Comparison of ENCODE assay signal across 8 cellular contexts in the genomic region with DNA sequence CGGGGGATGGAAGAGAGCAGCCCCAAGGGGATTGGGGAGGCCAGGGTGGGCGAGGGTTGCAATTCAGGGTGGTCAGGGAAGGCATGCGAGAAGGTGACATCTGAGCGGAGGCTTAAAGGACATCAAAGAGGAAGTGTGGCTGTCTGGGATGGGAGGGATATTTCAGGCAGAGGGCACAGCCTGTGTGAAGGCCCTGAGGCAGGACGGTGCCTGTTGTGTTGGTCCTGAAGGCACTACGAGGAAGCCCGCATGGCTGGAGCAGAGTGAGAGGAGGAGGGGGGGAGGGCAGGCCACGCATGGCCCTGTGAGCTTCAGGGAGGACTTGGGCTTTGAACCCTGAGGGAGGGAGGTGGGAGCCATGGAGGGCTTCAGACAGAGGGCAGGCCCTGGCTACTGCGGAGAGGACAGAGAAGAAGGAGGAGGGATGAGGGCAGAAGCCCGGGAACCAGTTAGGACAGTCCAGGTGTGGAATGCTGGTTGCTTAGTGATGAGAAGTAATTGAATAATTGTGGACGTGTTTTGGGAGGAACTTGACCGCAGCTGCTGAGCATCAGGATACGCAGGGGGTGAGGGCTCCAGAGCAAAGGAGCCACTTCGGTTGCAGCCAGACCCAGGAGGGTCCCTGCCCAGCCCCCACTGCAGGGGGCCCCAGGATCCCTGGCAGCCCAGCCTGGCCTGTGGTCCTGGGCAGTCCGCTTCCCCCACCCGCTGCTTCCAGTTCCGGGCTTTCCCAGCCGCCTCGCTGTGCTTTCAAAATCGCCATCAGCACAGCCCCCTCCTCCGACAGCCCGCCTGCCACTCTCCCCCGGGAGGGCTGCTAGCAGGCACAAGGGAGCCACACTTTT. TPM values are rescaled to one million over a fixed set of nuclear protein-coding genes. Genes with fewer than 3 reads are reported as not detected.
A peak's percentile ranks its signal among the peaks of the same experiment; 100 is the strongest.
DNase-seq lines count a peak whose midpoint lies in the region; ATAC-seq, FAIRE-seq and TF ChIP-seq lines count a peak whose summit lies in the region.

No MANE protein-coding gene starts in this region.

- H4K20me1 ChIP-seq in HepG2 (ENCODE audit: insufficient read depth, low read length): no peaks in the 10 kb centered on the region

- H3K9me3 ChIP-seq in HepG2 (ENCODE audit: low read length) (no peaks in the 10 kb centered on the region), thymus (ENCODE audit: control insufficient read depth) (no peaks in the 10 kb centered on the region)

- H2AFZ ChIP-seq in HepG2 (ENCODE audit: low read length): no peak overlapping the region

- TF ChIP-seq EP300 in HepG2 (IDR thresholded peaks at IDR 0.05; ENCODE audit: low read depth in 2 of 2, low read length in 2 of 2) (no peak), HepG2 (CRISPR knock-in tag; IDR thresholded peaks at IDR 0.05; ENCODE audit: borderline replicate concordance) (0 out of 2 replicates have a peak, but pooled peaks have one; percentile 18)

- ATAC-seq in HepG2 (peak; percentile 33), HG03442 (IDR thresholded peaks at IDR 0.05; ENCODE audit: unreplicated experiment) (no peak)

- no TSS peak for BruUV-seq in HepG2 (replicated peaks; lab: Mats Ljungman, UMichigan)

- H3K27me3 ChIP-seq in HepG2 (ENCODE audit: control insufficient read depth in 1 of 2, insufficient read depth in 2 of 2, low read length in 2 of 2) (peaks cover 0 to 53% of the 10 kb centered on the region in 2 experiments; a peak in 4 of 5 replicates), thymus (ENCODE audit: control insufficient read depth, insufficient read depth) (peaks cover 21% of the 10 kb centered on the region)

- TF ChIP-seq RAD21 in HepG2 (CRISPR knock-in tag; IDR thresholded peaks at IDR 0.05): no peak

- H3K36me3 ChIP-seq in HepG2 (replicated peaks in 1 of 2; ENCODE audit: control insufficient read depth in 1 of 2, insufficient read depth in 2 of 2, low read length in 2 of 2) (no peaks in the 10 kb centered on the region), thymus (ENCODE audit: control insufficient read depth, insufficient read depth) (no peaks in the 10 kb centered on the region)

- no peak for FAIRE-seq in HepG2 (lab: Jason Lieb, UNC)

- H3K4me1 ChIP-seq in HepG2 (ENCODE audit: insufficient read depth, low read length) (peaks cover 49% of the 10 kb centered on the region), thymus (ENCODE audit: control insufficient read depth, insufficient read depth, low read length) (no peaks in the 10 kb centered on the region)

- CTCF ChIA-PET in HepG2 (lab: Yijun Ruan, JAX; ENCODE audit: low intra/inter-chr PET ratio, low total read pairs): no interaction called here

- intact Hi-C loops in HepG2 (cut with micrococcal nuclease; ENCODE audit: unreplicated experiment): no loop called here

- H3K27ac ChIP-seq in HepG2 (ENCODE audit: extremely low read length, insufficient read depth, low read length) (no peak overlapping the region), thymus (ENCODE audit: low read depth) (peak overlapping the region; percentile 57)

- 10% methylated on average over 20 of the region's 23 CpGs for WGBS in HepG2 (ENCODE audit: low lambda C conversion rate)
- 39% methylated on average over 23 of the region's 23 CpGs for WGBS in thymus

- peak; percentile 29 for DNase-seq in GM04503 (ENCODE audit: low read depth)
- peak; percentile 83 for DNase-seq in NCI-H2227 treated with DMSO at 0.1 percent for 48 hours (lab: John Stamatoyannopoulos, UW)
- peak; percentile 86 for DNase-seq in choroid plexus epithelial cell (ENCODE audit: low read depth)
- DNase-seq in HepG2 (ENCODE audit: low spot score): no peak
- DNase-seq in activated CD4-positive, alpha-beta T cell treated with anti-CD3 and anti-CD28 coated beads, Interleukin-2, amount 50 U/mL, for 4 hours: no peak
- no peak for DNase-seq in T-helper 1 cell

- no peaks in the 10 kb centered on the region for H3K79me2 ChIP-seq in HepG2 (ENCODE audit: insufficient read depth, low read length)

- H3K9ac ChIP-seq in HepG2 (ENCODE audit: insufficient read depth, low read depth, low read length): no peak overlapping the region

- H3K4me2 ChIP-seq in HepG2 (ENCODE audit: low read depth, low read length): peak overlapping the region; percentile 74

- POLR2A ChIA-PET in HepG2 (lab: Yijun Ruan, JAX): no interaction called here

- no peak for TF ChIP-seq POLR2A in HepG2 (IDR thresholded peaks at IDR 0.05; ENCODE audit: insufficient read depth in 1 of 2, low read depth in 2 of 2, low read length in 2 of 2)

- in situ Hi-C loops in HepG2 (cut with HindIII; ENCODE audit: extremely low pct_ligation_motif_present, low pct_unique_long_range_greater_than_20kb): no loop called here

- TF ChIP-seq CTCF in choroid plexus epithelial cell (conservative IDR thresholded peaks at IDR 0.05; ENCODE audit: low read depth, low read length) (no peak), HepG2 (CRISPR knock-in tag; IDR thresholded peaks at IDR 0.05) (peak; percentile 12; the same call in 1 of the 2 replicates)

- H3K4me3 ChIP-seq in choroid plexus epithelial cell (ENCODE audit: low read depth, low read length): peak overlapping the region; percentile 47
- peak overlapping the region in 2 of 3 experiments; percentile 31 to 62; a peak in 4 of 6 replicates for H3K4me3 ChIP-seq in HepG2 (replicated peaks in 1 of 3; ENCODE audit: insufficient read depth in 1 of 3, low read depth in 2 of 3, low read length in 3 of 3)
- H3K4me3 ChIP-seq in thymus (ENCODE audit: low read length): no peak overlapping the region

RNA-seq across cellular contexts. Expression of a gene that starts 6.2 kb away (rescaled TPM):
- total RNA-seq in HepG2 (2016; rRNA removed; fragmentation: Illumina TruSeq; extraction: Trizol): 0.24 and 0.28 TPM in 2 replicates
- not detected in 2 replicates for total RNA-seq in HepG2 (2016; cell fraction: cytosol; rRNA removed; fragmentation: Illumina TruSeq; extraction: Trizol; ENCODE audit: low read depth)
- 0.06 TPM in 1 of 2 replicates, not detected in the other for total RNA-seq in HepG2 (2016; cell fraction: insoluble cytoplasmic fraction; rRNA removed; fragmentation: Illumina TruSeq; extraction: Trizol)
- not detected in 2 replicates for total RNA-seq in HepG2 (2016; cell fraction: membrane; rRNA removed; fragmentation: Illumina TruSeq; extraction: Trizol)
- total RNA-seq in HepG2 (2016; cell fraction: nucleus; rRNA removed; fragmentation: Illumina TruSeq; extraction: Trizol): not detected in 2 replicates
- polyA plus RNA-seq in HepG2 (2011; rRNA removed) (5.5 and 6.4 TPM in 2 replicates), thymus (4.9 TPM)
- 4.2 TPM in 2 replicates for polyA plus RNA-seq in HepG2 (2011; cell fraction: cytosol; rRNA removed)
- 18.3 and 20.1 TPM in 2 replicates for polyA plus RNA-seq in HepG2 (2011; cell fraction: nucleus; rRNA removed)
- 1.5 and 1.9 TPM in 2 replicates for polyA plus RNA-seq in HepG2 (2012)
- 0.19 and 0.32 TPM in 2 replicates for polyA plus RNA-seq in HepG2 (2016; cell fraction: cytosol; fragmentation: Illumina TruSeq; extraction: Trizol; ENCODE audit: low read depth)
- not detected in 2 replicates for polyA plus RNA-seq in HepG2 (2016; cell fraction: insoluble cytoplasmic fraction; fragmentation: Illumina TruSeq; extraction: Trizol; ENCODE audit: low read depth)
- not detected in 2 replicates for polyA plus RNA-seq in HepG2 (2016; cell fraction: membrane; fragmentation: Illumina TruSeq; extraction: Trizol; ENCODE audit: low read depth)
- 1.00 TPM in 1 of 2 replicates, not detected in the other for polyA plus RNA-seq in HepG2 (2016; cell fraction: nucleus; fragmentation: Illumina TruSeq; extraction: Trizol; ENCODE audit: insufficient read depth, low read depth)
- 4.2 and 4.9 TPM in 2 replicates for polyA minus RNA-seq in HepG2 (2011; rRNA and poly(A)+ RNA removed; ENCODE audit: low replicate concordance)
- polyA minus RNA-seq in HepG2 (2011; cell fraction: cytosol; rRNA and poly(A)+ RNA removed): 2.4 TPM in 1 of 2 replicates, not detected in the other
- 3.2 and 5.0 TPM in 2 replicates for polyA minus RNA-seq in HepG2 (2011; cell fraction: nucleus; rRNA and poly(A)+ RNA removed)

RNA-seq across cellular contexts. Expression of a gene that starts 38.8 kb away (rescaled TPM):
- total RNA-seq in HepG2 (2016; rRNA removed; fragmentation: Illumina TruSeq; extraction: Trizol): 11.5 and 12.6 TPM in 2 replicates
- 2.9 and 3.5 TPM in 2 replicates for total RNA-seq in HepG2 (2016; cell fraction: cytosol; rRNA removed; fragmentation: Illumina TruSeq; extraction: Trizol; ENCODE audit: low read depth)
- 10.1 and 13.6 TPM in 2 replicates for total RNA-seq in HepG2 (2016; cell fraction: insoluble cytoplasmic fraction; rRNA removed; fragmentation: Illumina TruSeq; extraction: Trizol)
- total RNA-seq in HepG2 (2016; cell fraction: membrane; rRNA removed; fragmentation: Illumina TruSeq; extraction: Trizol): 7.1 and 7.2 TPM in 2 replicates
- total RNA-seq in HepG2 (2016; cell fraction: nucleus; rRNA removed; fragmentation: Illumina TruSeq; extraction: Trizol): 8.2 and 9.0 TPM in 2 replicates
- polyA plus RNA-seq in HepG2 (2011; rRNA removed) (7.1 and 7.8 TPM in 2 replicates), thymus (4.6 TPM)
- 3.6 and 5.6 TPM in 2 replicates for polyA plus RNA-seq in HepG2 (2011; cell fraction: cytosol; rRNA removed)
- 5.3 and 7.8 TPM in 2 replicates for polyA plus RNA-seq in HepG2 (2011; cell fraction: nucleus; rRNA removed)
- polyA plus RNA-seq in HepG2 (2012): 5.3 and 5.9 TPM in 2 replicates
- 0.84 and 1.0 TPM in 2 replicates for polyA plus RNA-seq in HepG2 (2016; cell fraction: cytosol; fragmentation: Illumina TruSeq; extraction: Trizol; ENCODE audit: low read depth)
- polyA plus RNA-seq in HepG2 (2016; cell fraction: insoluble cytoplasmic fraction; fragmentation: Illumina TruSeq; extraction: Trizol; ENCODE audit: low read depth): 9.3 and 9.6 TPM in 2 replicates
- polyA plus RNA-seq in HepG2 (2016; cell fraction: membrane; fragmentation: Illumina TruSeq; extraction: Trizol; ENCODE audit: low read depth): 2.7 and 2.9 TPM in 2 replicates
- polyA plus RNA-seq in HepG2 (2016; cell fraction: nucleus; fragmentation: Illumina TruSeq; extraction: Trizol; ENCODE audit: insufficient read depth, low read depth): 14.6 and 16.9 TPM in 2 replicates
- polyA minus RNA-seq in HepG2 (2011; rRNA and poly(A)+ RNA removed; ENCODE audit: low replicate concordance): 6.2 and 7.9 TPM in 2 replicates
- polyA minus RNA-seq in HepG2 (2011; cell fraction: cytosol; rRNA and poly(A)+ RNA removed): 2.5 and 5.3 TPM in 2 replicates
- polyA minus RNA-seq in HepG2 (2011; cell fraction: nucleus; rRNA and poly(A)+ RNA removed): 5.7 and 10.9 TPM in 2 replicates

RNA-seq across cellular contexts. Expression of a gene that starts 45.5 kb away (rescaled TPM):
- 0.07 TPM in 1 of 2 replicates, not detected in the other for total RNA-seq in HepG2 (2016; rRNA removed; fragmentation: Illumina TruSeq; extraction: Trizol)
- total RNA-seq in HepG2 (2016; cell fraction: cytosol; rRNA removed; fragmentation: Illumina TruSeq; extraction: Trizol; ENCODE audit: low read depth): not detected in 2 replicates
- total RNA-seq in HepG2 (2016; cell fraction: insoluble cytoplasmic fraction; rRNA removed; fragmentation: Illumina TruSeq; extraction: Trizol): not detected in 2 replicates
- total RNA-seq in HepG2 (2016; cell fraction: membrane; rRNA removed; fragmentation: Illumina TruSeq; extraction: Trizol): 0.14 and 0.15 TPM in 2 replicates
- not detected in 2 replicates for total RNA-seq in HepG2 (2016; cell fraction: nucleus; rRNA removed; fragmentation: Illumina TruSeq; extraction: Trizol)
- polyA plus RNA-seq in HepG2 (2011; rRNA removed) (0.72 and 0.81 TPM in 2 replicates), thymus (16.8 TPM)
- polyA plus RNA-seq in HepG2 (2011; cell fraction: cytosol; rRNA removed): 0.21 and 0.25 TPM in 2 replicates
- 1.8 and 1.9 TPM in 2 replicates for polyA plus RNA-seq in HepG2 (2011; cell fraction: nucleus; rRNA removed)
- polyA plus RNA-seq in HepG2 (2012): 0.67 and 0.75 TPM in 2 replicates
- polyA plus RNA-seq in HepG2 (2016; cell fraction: cytosol; fragmentation: Illumina TruSeq; extraction: Trizol; ENCODE audit: low read depth): 0.19 and 0.40 TPM in 2 replicates
- polyA plus RNA-seq in HepG2 (2016; cell fraction: insoluble cytoplasmic fraction; fragmentation: Illumina TruSeq; extraction: Trizol; ENCODE audit: low read depth): 0.13 TPM in 1 of 2 replicates, not detected in the other
- 0.23 and 0.82 TPM in 2 replicates for polyA plus RNA-seq in HepG2 (2016; cell fraction: membrane; fragmentation: Illumina TruSeq; extraction: Trizol; ENCODE audit: low read depth)
- 0.56 TPM in 1 of 2 replicates, not detected in the other for polyA plus RNA-seq in HepG2 (2016; cell fraction: nucleus; fragmentation: Illumina TruSeq; extraction: Trizol; ENCODE audit: insufficient read depth, low read depth)
- polyA minus RNA-seq in HepG2 (2011; rRNA and poly(A)+ RNA removed; ENCODE audit: low replicate concordance): 1.3 and 12.9 TPM in 2 replicates
- 0.35 and 0.89 TPM in 2 replicates for polyA minus RNA-seq in HepG2 (2011; cell fraction: cytosol; rRNA and poly(A)+ RNA removed)
- 0.77 TPM in 1 of 2 replicates, not detected in the other for polyA minus RNA-seq in HepG2 (2011; cell fraction: nucleus; rRNA and poly(A)+ RNA removed)

Comparison
In these comparisons a context has a peak if more than half of its experiments do, and no peak if none do; other contexts are left out.
1. DNase-seq: peak in GM04503 (single experiment), NCI-H2227 treated with DMSO at 0.1 percent for 48 hours (single experiment) and choroid plexus epithelial cell (single experiment); none in HepG2 (single experiment), activated CD4-positive, alpha-beta T cell treated with anti-CD3 and anti-CD28 coated beads, Interleukin-2, amount 50 U/mL, for 4 hours (0 of 2) and T-helper 1 cell (0 of 5).